1 cellular context compared by ENCODE assay signal in the genomic region with DNA sequence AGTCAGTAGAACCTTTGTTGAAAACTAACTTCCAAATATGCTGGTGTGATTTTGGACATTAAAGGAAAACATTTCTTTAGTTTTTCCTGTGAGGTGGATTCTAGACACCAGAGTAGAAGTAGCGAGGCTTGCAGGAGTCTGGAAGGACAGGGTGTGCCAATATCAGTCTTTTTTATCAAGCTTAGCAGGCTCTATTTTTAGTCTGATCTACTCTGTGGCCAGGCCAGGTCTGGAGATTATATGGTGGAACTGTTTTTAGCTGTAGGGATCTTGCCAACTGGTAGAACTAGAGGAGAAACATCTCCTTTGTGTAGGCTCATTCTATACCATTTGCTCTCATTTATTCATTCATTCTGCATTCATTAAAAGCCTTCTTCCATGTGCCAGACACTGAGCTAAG.
TF ChIP-seq lines count a peak whose summit lies in the region.

No MANE protein-coding gene starts in this region.

TF ChIP-seq in IMR-90, 13 proteins besides CTCF, POLR2A, EP300 and RAD21:
- TF ChIP-seq, protein P1, sequence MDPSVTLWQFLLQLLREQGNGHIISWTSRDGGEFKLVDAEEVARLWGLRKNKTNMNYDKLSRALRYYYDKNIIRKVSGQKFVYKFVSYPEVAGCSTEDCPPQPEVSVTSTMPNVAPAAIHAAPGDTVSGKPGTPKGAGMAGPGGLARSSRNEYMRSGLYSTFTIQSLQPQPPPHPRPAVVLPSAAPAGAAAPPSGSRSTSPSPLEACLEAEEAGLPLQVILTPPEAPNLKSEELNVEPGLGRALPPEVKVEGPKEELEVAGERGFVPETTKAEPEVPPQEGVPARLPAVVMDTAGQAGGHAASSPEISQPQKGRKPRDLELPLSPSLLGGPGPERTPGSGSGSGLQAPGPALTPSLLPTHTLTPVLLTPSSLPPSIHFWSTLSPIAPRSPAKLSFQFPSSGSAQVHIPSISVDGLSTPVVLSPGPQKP (IDR thresholded peaks at IDR 0.05; ENCODE audit: borderline replicate concordance, low read depth, low read length) = no peak
- TF ChIP-seq RCOR1 (IDR thresholded peaks at IDR 0.05; ENCODE audit: insufficient replicate concordance, low read length) = no peak
- no peak for TF ChIP-seq RFX5 (IDR thresholded peaks at IDR 0.05; ENCODE audit: low read depth, low read length)
- no peak for TF ChIP-seq MXI1 (IDR thresholded peaks at IDR 0.05; ENCODE audit: borderline replicate concordance, low read depth, low read length)
- no peak for TF ChIP-seq NFE2L2 (IDR thresholded peaks at IDR 0.05; ENCODE audit: low read depth, low read length)
- no peak for TF ChIP-seq MAFK (IDR thresholded peaks at IDR 0.05; ENCODE audit: low read depth, low read length)
- no peak for TF ChIP-seq BHLHE40 (IDR thresholded peaks at IDR 0.05; ENCODE audit: low read depth, low read length)
- no peak for TF ChIP-seq SMC3 (IDR thresholded peaks at IDR 0.05; ENCODE audit: low read depth, low read length)
- no peak for TF ChIP-seq MAZ (IDR thresholded peaks at IDR 0.05; ENCODE audit: borderline replicate concordance, low read depth, low read length)
- TF ChIP-seq, protein P2, sequence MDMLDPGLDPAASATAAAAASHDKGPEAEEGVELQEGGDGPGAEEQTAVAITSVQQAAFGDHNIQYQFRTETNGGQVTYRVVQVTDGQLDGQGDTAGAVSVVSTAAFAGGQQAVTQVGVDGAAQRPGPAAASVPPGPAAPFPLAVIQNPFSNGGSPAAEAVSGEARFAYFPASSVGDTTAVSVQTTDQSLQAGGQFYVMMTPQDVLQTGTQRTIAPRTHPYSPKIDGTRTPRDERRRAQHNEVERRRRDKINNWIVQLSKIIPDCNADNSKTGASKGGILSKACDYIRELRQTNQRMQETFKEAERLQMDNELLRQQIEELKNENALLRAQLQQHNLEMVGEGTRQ (IDR thresholded peaks at IDR 0.05; ENCODE audit: low read depth, low read length) = no peak
- no peak for TF ChIP-seq CHD1 (IDR thresholded peaks at IDR 0.05; ENCODE audit: low read depth, low read length)
- no peak for TF ChIP-seq FOS (IDR thresholded peaks at IDR 0.05; ENCODE audit: low read depth, low read length)
- no peak for TF ChIP-seq CEBPB (IDR thresholded peaks at IDR 0.05; ENCODE audit: low read depth, low read length)
TF ChIP-seq in IMR-90: peak in this region for 0.
